Comparison of ENCODE assay signal across 12 cellular contexts in the genomic region with DNA sequence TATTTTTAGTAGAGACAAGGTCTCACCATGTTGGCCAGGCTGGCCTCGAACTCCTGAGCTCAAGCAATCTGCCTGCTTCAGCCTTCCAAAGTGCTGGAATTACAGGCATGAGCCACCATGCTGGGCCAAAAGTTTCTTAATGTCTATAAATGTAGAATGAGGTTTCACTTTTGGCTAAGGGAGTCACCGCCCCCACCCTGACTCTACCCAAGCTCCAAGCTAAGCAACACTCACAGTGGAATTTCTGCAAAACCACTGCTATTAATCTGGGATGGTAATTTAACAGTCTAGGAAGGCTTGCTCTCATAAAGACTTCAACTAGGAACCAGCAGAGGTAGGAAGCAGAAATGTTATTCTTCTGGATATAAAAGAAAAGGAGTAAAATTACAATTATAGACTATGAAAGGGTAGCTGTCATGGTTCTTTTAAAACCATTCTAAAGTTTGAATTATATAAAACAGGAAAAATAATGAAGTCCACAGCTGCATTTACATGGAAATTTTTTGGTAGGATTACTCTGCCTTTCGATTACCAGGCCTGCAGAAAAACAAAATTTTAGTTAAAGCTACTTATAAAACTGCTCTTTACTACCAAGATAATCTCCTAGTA.
"Had no signal": no experiment of that assay in that cellular context is flagged by ENCODE, and none has a peak within 500 bp of the region (broad histone marks: within the 10 kb centered on the region; RNA-seq: fewer than 3 reads in every experiment).

No MANE protein-coding gene starts in this region.

- H3K27ac ChIP-seq: brain microvascular endothelial cell, thyroid gland, uterus had no signal

- H3K27me3 Mint-ChIP-seq: activated CD4-positive, alpha-beta memory T cell treated with anti-CD3 and anti-CD28 coated beads for 36 hours had no signal

- ATAC-seq: activated CD4-positive, CD25-positive, alpha-beta regulatory T cell treated with anti-CD3 and anti-CD28 coated beads, Interleukin-2, amount 50 U/mL, for 24 hours had no signal

- H3K4me1 Mint-ChIP-seq: neural crest cell had no signal

- DNase-seq: activated CD4-positive, alpha-beta memory T cell treated with anti-CD3 and anti-CD28 coated beads for 36 hours; activated naive CD4-positive, alpha-beta T cell; brain microvascular endothelial cell; effector memory CD4-positive, alpha-beta T cell; hypothalamus; kidney glomerular epithelial cell; stimulated activated CD4-positive, alpha-beta T cell treated with anti-CD3 and anti-CD28 coated beads, Interleukin-4, amount 100 ng/mL, for 4 hours; T-helper 2 cell; thyroid gland; uterus had no signal

- H3K9me3 ChIP-seq: thyroid gland, uterus had no signal

- H3K27ac Mint-ChIP-seq: activated CD4-positive, alpha-beta memory T cell treated with anti-CD3 and anti-CD28 coated beads for 36 hours had no signal

- H3K36me3 ChIP-seq: brain microvascular endothelial cell, uterus had no signal

- H3K4me3 Mint-ChIP-seq: activated CD4-positive, alpha-beta memory T cell treated with anti-CD3 and anti-CD28 coated beads for 36 hours; neural crest cell had no signal

- H3K27me3 ChIP-seq: brain microvascular endothelial cell, thyroid gland, uterus had no signal

- H3K4me3 ChIP-seq: thyroid gland, uterus had no signal

- H3K4me1 ChIP-seq: thyroid gland, uterus had no signal
